Comparison of ENCODE assay signal across 1 cellular context in the genomic region with DNA sequence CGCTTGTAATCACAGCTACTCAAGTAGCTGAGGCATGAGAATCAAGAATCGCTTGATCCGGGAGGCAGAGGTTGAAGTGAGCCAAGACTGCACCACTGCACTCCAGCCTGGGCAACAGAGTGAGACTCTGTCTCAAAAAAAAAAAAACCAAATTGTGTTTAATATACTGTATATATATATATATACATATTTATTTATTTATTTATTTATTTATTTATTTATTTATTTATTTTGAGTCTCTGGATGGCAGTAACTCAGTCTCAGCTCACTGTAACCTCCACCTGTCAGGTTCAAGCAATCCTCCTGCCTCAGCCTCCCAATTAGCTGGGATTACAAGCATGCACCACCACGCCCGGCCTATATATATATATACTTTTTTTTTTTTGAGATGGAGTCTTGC. TPM values are rescaled to one million over a fixed set of nuclear protein-coding genes. Genes with fewer than 3 reads are reported as not detected.
"Had no signal": no experiment of that assay in that cellular context is flagged by ENCODE, and none has a peak within 500 bp of the region (broad histone marks: within the 10 kb centered on the region; RNA-seq: fewer than 3 reads in every experiment).

No MANE protein-coding gene starts in this region.

RNA-seq across cellular contexts. Expression of a gene that starts 14.8 kb away (rescaled TPM):
- total RNA-seq: H4 had no signal
